In genomic region chr6:106370639-106371038, GRCh38 we compare ENCODE assay signal across 17 cellular contexts.
"Had no signal": no experiment of that assay in that cellular context is flagged by ENCODE, and none has a peak within 500 bp of the region (broad histone marks: within the 10 kb centered on the region; RNA-seq: fewer than 3 reads in every experiment).

No MANE protein-coding gene starts in this region.

- H3K4me3 Mint-ChIP-seq: activated CD4-positive, alpha-beta memory T cell treated with anti-CD3 and anti-CD28 coated beads, Interleukin-2, amount 10 ng/mL, durations not matched to agents 7 days and 5 days; activated naive CD8-positive, alpha-beta T cell had no signal

- H3K27ac ChIP-seq: brain microvascular endothelial cell, dorsolateral prefrontal cortex, heart right ventricle, ovary, tibial artery, uterus had no signal

- DNase-seq: activated CD4-positive, alpha-beta memory T cell treated with anti-CD3 and anti-CD28 coated beads, Interleukin-2, amount 10 ng/mL, durations not matched to agents 7 days and 5 days; activated gamma-delta T cell; activated T-cell treated with anti-CD3 and anti-CD28 coated beads, Interleukin-2, amount 50 U/mL, for 48 hours; amygdala; brain microvascular endothelial cell; dorsolateral prefrontal cortex; heart right ventricle; left ventricle myocardium superior; mesendoderm; ovary; retina; tibial artery; uterus had no signal

- H3K36me3 Mint-ChIP-seq: activated naive CD8-positive, alpha-beta T cell had no signal

- H3K4me3 ChIP-seq: dorsolateral prefrontal cortex, heart right ventricle, ovary, skin epidermis, tibial artery, uterus had no signal

- FAIRE-seq: frontal cortex, islet of Langerhans had no signal

- H3K9me3 Mint-ChIP-seq: activated CD4-positive, alpha-beta memory T cell treated with anti-CD3 and anti-CD28 coated beads, Interleukin-2, amount 10 ng/mL, durations not matched to agents 7 days and 5 days had no signal

- H3K36me3 ChIP-seq: brain microvascular endothelial cell, heart right ventricle, ovary, tibial artery, uterus had no signal

- H3K4me1 ChIP-seq: heart right ventricle, uterus had no signal

- ATAC-seq: heart right ventricle, left ventricle myocardium superior had no signal

- H3K27me3 ChIP-seq: brain microvascular endothelial cell, ovary, uterus had no signal

- H3K9me3 ChIP-seq: heart right ventricle, ovary, tibial artery, uterus had no signal

- H3K27ac Mint-ChIP-seq: activated CD4-positive, alpha-beta memory T cell treated with anti-CD3 and anti-CD28 coated beads, Interleukin-2, amount 10 ng/mL, durations not matched to agents 7 days and 5 days; activated naive CD8-positive, alpha-beta T cell had no signal
